ENCODE assay signal across 22 cellular contexts in genomic region chr17:77177002-77177401, GRCh38.
"Had no signal": no experiment of that assay in that cellular context is flagged by ENCODE, and none has a peak within 500 bp of the region (broad histone marks: within the 10 kb centered on the region; RNA-seq: fewer than 3 reads in every experiment).

No MANE protein-coding gene starts in this region.

- H3K4me3 ChIP-seq: colonic mucosa, esophagus squamous epithelium, gastroesophageal sphincter, pancreas, right lobe of liver had no signal

- H3K27me3 ChIP-seq: colonic mucosa, esophagus squamous epithelium, gastroesophageal sphincter, pancreas, right lobe of liver had no signal

- H3K27ac ChIP-seq: colonic mucosa, esophagus squamous epithelium, right lobe of liver had no signal

- H3K27me3 Mint-ChIP-seq: activated B cell treated with CpG ODN at 0.5 μM for 24 hours; activated CD4-positive, alpha-beta T cell treated with anti-CD3 and anti-CD28 coated beads for 36 hours; activated naive CD8-positive, alpha-beta T cell treated with anti-CD3 and anti-CD28 coated beads for 36 hours; natural killer cell treated with Interleukin-12 subunit alpha and Interleukin-12 subunit beta and Interleukin-15 and Interleukin-18, amount 100 ng/mL, for 72 hours had no signal

- H3K4me1 ChIP-seq: colonic mucosa, right lobe of liver had no signal

- H3K36me3 ChIP-seq: colonic mucosa, pancreas had no signal

- H3K4me3 Mint-ChIP-seq: activated B cell treated with CpG ODN at 0.5 μM for 24 hours; activated CD4-positive, alpha-beta T cell treated with anti-CD3 and anti-CD28 coated beads for 36 hours; activated naive CD8-positive, alpha-beta T cell treated with anti-CD3 and anti-CD28 coated beads for 36 hours; activated T-cell treated with anti-CD3 and anti-CD28 coated beads, Interleukin-2, amount 50 U/mL, for 4 hours; natural killer cell treated with Interleukin-12 subunit alpha and Interleukin-12 subunit beta and Interleukin-15 and Interleukin-18, amount 100 ng/mL, for 72 hours had no signal

- ATAC-seq: activated CD4-positive, alpha-beta T cell treated with anti-CD3 and anti-CD28 coated beads for 36 hours; activated T-cell treated with anti-CD3 and anti-CD28 coated beads, Interleukin-2, amount 50 U/mL, for 4 hours; gastroesophageal sphincter; left cardiac atrium; natural killer cell treated with Interleukin-12 subunit alpha and Interleukin-12 subunit beta and Interleukin-15 and Interleukin-18, amount 100 ng/mL, for 72 hours; pancreas; right lobe of liver had no signal

- H3K27ac Mint-ChIP-seq: activated B cell treated with CpG ODN at 0.5 μM for 24 hours; activated CD4-positive, alpha-beta T cell treated with anti-CD3 and anti-CD28 coated beads for 36 hours; activated naive CD8-positive, alpha-beta T cell treated with anti-CD3 and anti-CD28 coated beads for 36 hours; activated T-helper 2 cell treated with anti-CD3 and anti-CD28 coated beads, Interferon-gamma antibody, Interleukin-2, Interleukin-4, amounts not matched to agents 10 μg/mL and 5 μg/mL and 100 μg/mL, durations not matched to agents 14 hours and 24 hours and 36 hours; natural killer cell treated with Interleukin-12 subunit alpha and Interleukin-12 subunit beta and Interleukin-15 and Interleukin-18, amount 100 ng/mL, for 72 hours had no signal

- H3K9me3 ChIP-seq: colonic mucosa, pancreas, right lobe of liver had no signal

- DNase-seq: activated B cell treated with CpG ODN at 0.5 μM for 24 hours; activated CD4-positive, alpha-beta T cell treated with anti-CD3 and anti-CD28 coated beads for 36 hours; activated CD4-positive, alpha-beta T cell treated with anti-CD3 and anti-CD28 coated beads, Interleukin-2, amount 50 U/mL, for 48 hours; activated CD8-positive, alpha-beta memory T cell treated with anti-CD3 and anti-CD28 coated beads, Interleukin-2, amount 50 U/mL, for 48 hours; activated naive CD4-positive, alpha-beta T cell; activated naive CD8-positive, alpha-beta T cell treated with anti-CD3 and anti-CD28 coated beads for 36 hours; activated T-cell treated with anti-CD3 and anti-CD28 coated beads, Interleukin-2, amount 50 U/mL, for 4 hours; amniotic stem cell; colonic mucosa; esophagus squamous epithelium; head of caudate nucleus; islet precursor cell; left cardiac atrium; pancreas; right lobe of liver; stimulated activated CD4-positive, alpha-beta T cell treated with anti-CD3 and anti-CD28 coated beads, Interleukin-4, amount 100 ng/mL, for 1 hour; stimulated activated naive CD4-positive, alpha-beta T cell treated with Interleukin-2 at 50 U/mL for 16 hours; T-helper 1 cell; T-helper 9 cell had no signal
